ENCODE assay signal across 14 cellular contexts in genomic region chr2:85862426-85862825, GRCh38. TPM values are rescaled to one million over a fixed set of nuclear protein-coding genes. Genes with fewer than 3 reads are reported as not detected.
DNase-seq lines count a peak whose midpoint lies in the region; ATAC-seq, FAIRE-seq and TF ChIP-seq lines count a peak whose summit lies in the region.
"Had no signal": no experiment of that assay in that cellular context is flagged by ENCODE, and none has a peak within 500 bp of the region (broad histone marks: within the 10 kb centered on the region; RNA-seq: fewer than 3 reads in every experiment).

No MANE protein-coding gene starts in this region.

- no peak overlapping the region for H3K27ac Mint-ChIP-seq in activated T-helper 1 cell treated with anti-CD3 and anti-CD28 coated beads, Interleukin-12 subunit alpha, Interleukin-12 subunit beta, Interleukin-2, Interleukin-4 antibody, amounts not matched to agents 30 ng/mL and 10 ng/mL and 1 ng/mL, durations not matched to agents 14 hours and 24 hours and 36 hours
- H3K27ac Mint-ChIP-seq in stimulated activated effector memory CD8-positive, alpha-beta T cell treated with anti-CD3 and anti-CD28 coated beads, Interleukin-12 subunit alpha, Interleukin-12 subunit beta, amount 100 ng/mL, for 72 hours, result no peak overlapping the region

- no peak for FAIRE-seq in K562 (lab: Jason Lieb, UNC)

- TF ChIP-seq CTCF in K562 (IDR thresholded peaks at IDR 0.05 in 2 of 3, conservative IDR thresholded peaks at IDR 0.05 in 1 of 3; ENCODE audit: insufficient read depth in 2 of 3, low read depth in 1 of 3, low read length in 3 of 3), result no peak

- no peak overlapping the region for H4K8ac ChIP-seq in mesendoderm (ENCODE audit: low read depth, low read length)

- H3K36me3 Mint-ChIP-seq in activated T-helper 1 cell treated with anti-CD3 and anti-CD28 coated beads, Interleukin-12 subunit alpha, Interleukin-12 subunit beta, Interleukin-2, Interleukin-4 antibody, amounts not matched to agents 30 ng/mL and 10 ng/mL and 1 ng/mL, durations not matched to agents 14 hours and 24 hours and 36 hours (ENCODE audit: low read depth), result peaks cover 41% of the 10 kb centered on the region
- H3K36me3 Mint-ChIP-seq in stimulated activated effector memory CD8-positive, alpha-beta T cell treated with anti-CD3 and anti-CD28 coated beads, Interleukin-12 subunit alpha, Interleukin-12 subunit beta, amount 100 ng/mL, for 72 hours, result peaks cover 31% of the 10 kb centered on the region

- H3K36me3 ChIP-seq in K562 (ENCODE audit: control insufficient read depth, insufficient read depth, low read length) (peaks cover 3% of the 10 kb centered on the region; the same call in 2 of the 3 replicates), mesendoderm (ENCODE audit: control insufficient read depth, insufficient read depth, low read length) (no peaks in the 10 kb centered on the region)
- H3K36me3 ChIP-seq: ovary had no signal

- no peaks in the 10 kb centered on the region for H3K79me1 ChIP-seq in mesendoderm (ENCODE audit: low read length)

- no peak overlapping the region for H2AK5ac ChIP-seq in mesendoderm (ENCODE audit: low read length)

- no peak overlapping the region for H2AFZ ChIP-seq in K562 (ENCODE audit: low read depth, low read length)

- CTCF ChIA-PET in K562 (lab: Yijun Ruan, JAX; ENCODE audit: low intra/inter-chr PET ratio), result no interaction called here

- WGBS in K562 (ENCODE audit: insufficient coverage, low coverage, missing lambda C conversion rate), result 42% methylated on average over 5 of the region's 5 CpGs
- no CpG with 5 or more reads among the region's 5 CpGs for WGBS in mesendoderm (ENCODE audit: extremely low coverage, insufficient coverage, low lambda C conversion rate)

- no peaks in the 10 kb centered on the region for H3K27me3 Mint-ChIP-seq in activated T-helper 1 cell treated with anti-CD3 and anti-CD28 coated beads, Interleukin-12 subunit alpha, Interleukin-12 subunit beta, Interleukin-2, Interleukin-4 antibody, amounts not matched to agents 30 ng/mL and 10 ng/mL and 1 ng/mL, durations not matched to agents 14 hours and 24 hours and 36 hours (ENCODE audit: insufficient read depth)

- no peak overlapping the region for H3K4me3 Mint-ChIP-seq in activated T-helper 1 cell treated with anti-CD3 and anti-CD28 coated beads, Interleukin-12 subunit alpha, Interleukin-12 subunit beta, Interleukin-2, Interleukin-4 antibody, amounts not matched to agents 30 ng/mL and 10 ng/mL and 1 ng/mL, durations not matched to agents 14 hours and 24 hours and 36 hours
- H3K4me3 Mint-ChIP-seq in stimulated activated effector memory CD8-positive, alpha-beta T cell treated with anti-CD3 and anti-CD28 coated beads, Interleukin-12 subunit alpha, Interleukin-12 subunit beta, amount 100 ng/mL, for 72 hours, result peak overlapping the region; percentile 47

- H3K9me3 Mint-ChIP-seq in activated T-helper 1 cell treated with anti-CD3 and anti-CD28 coated beads, Interleukin-12 subunit alpha, Interleukin-12 subunit beta, Interleukin-2, Interleukin-4 antibody, amounts not matched to agents 30 ng/mL and 10 ng/mL and 1 ng/mL, durations not matched to agents 14 hours and 24 hours and 36 hours, result no peaks in the 10 kb centered on the region
- no peaks in the 10 kb centered on the region for H3K9me3 Mint-ChIP-seq in stimulated activated effector memory CD8-positive, alpha-beta T cell treated with anti-CD3 and anti-CD28 coated beads, Interleukin-12 subunit alpha, Interleukin-12 subunit beta, amount 100 ng/mL, for 72 hours

- in situ Hi-C loops in K562 (cut with MboI), result no loop called here

- no peak for TF ChIP-seq EP300 in K562 (IDR thresholded peaks at IDR 0.05; ENCODE audit: low read length)

- H2BK5ac ChIP-seq in mesendoderm (ENCODE audit: low read length), result no peak overlapping the region

- H3K9ac ChIP-seq in K562 (ENCODE audit: insufficient read depth in 1 of 2, low read depth in 2 of 2, low read length in 2 of 2) (no peak overlapping the region), mesendoderm (ENCODE audit: low read length) (no peak overlapping the region)

- no peak for TF ChIP-seq POLR2A in K562 (conservative IDR thresholded peaks at IDR 0.05)

- POLR2A ChIA-PET in K562 (lab: Yijun Ruan, JAX), result no interaction called here

- no peak overlapping the region for H4K5ac ChIP-seq in mesendoderm (ENCODE audit: low read length)

- H3K4ac ChIP-seq in mesendoderm (ENCODE audit: low read depth, low read length), result no peak overlapping the region

- peaks cover 70% of the 10 kb centered on the region for H3K4me1 Mint-ChIP-seq in activated T-helper 1 cell treated with anti-CD3 and anti-CD28 coated beads, Interleukin-12 subunit alpha, Interleukin-12 subunit beta, Interleukin-2, Interleukin-4 antibody, amounts not matched to agents 30 ng/mL and 10 ng/mL and 1 ng/mL, durations not matched to agents 14 hours and 24 hours and 36 hours (ENCODE audit: low read depth)
- peaks cover 72% of the 10 kb centered on the region for H3K4me1 Mint-ChIP-seq in stimulated activated effector memory CD8-positive, alpha-beta T cell treated with anti-CD3 and anti-CD28 coated beads, Interleukin-12 subunit alpha, Interleukin-12 subunit beta, amount 100 ng/mL, for 72 hours

- no peaks in the 10 kb centered on the region for H3K9me1 ChIP-seq in K562 (ENCODE audit: control insufficient read depth, insufficient read depth, low read length)

- H3K27ac ChIP-seq in K562 (ENCODE audit: extremely low read depth, low read depth, low read length) (no peak overlapping the region), mesendoderm (ENCODE audit: low read depth, low read length) (no peak overlapping the region)
- H3K27ac ChIP-seq: coronary artery, ovary had no signal

- BruUV-seq in K562 (replicated peaks; lab: Mats Ljungman, UMichigan), result no TSS peak

- H3K4me2 ChIP-seq in K562 (ENCODE audit: insufficient read depth, low read length), result no peak overlapping the region
- no peak overlapping the region for H3K4me2 ChIP-seq in mesendoderm (ENCODE audit: low read length)

- intact Hi-C loops in activated T-helper 1 cell treated with anti-CD3 and anti-CD28 coated beads, Interleukin-12 subunit alpha, Interleukin-12 subunit beta, Interleukin-2, Interleukin-4 antibody, amounts not matched to agents 30 ng/mL and 10 ng/mL and 1 ng/mL, durations not matched to agents 14 hours and 24 hours and 36 hours (cut with micrococcal nuclease), result no loop called here
- intact Hi-C loops in K562 (cut with micrococcal nuclease), result no loop called here

- H3K23ac ChIP-seq in mesendoderm (ENCODE audit: low read length), result no peak overlapping the region

- H3K4me1 ChIP-seq in K562 (replicated peaks in 1 of 2; ENCODE audit: control insufficient read depth in 2 of 2, insufficient read depth in 2 of 2, low read length in 2 of 2) (peaks cover 0 to 7% of the 10 kb centered on the region in 2 experiments; a peak in 2 of 5 replicates), mesendoderm (ENCODE audit: control insufficient read depth, low read depth, low read length) (no peaks in the 10 kb centered on the region)

- no peak overlapping the region for H2BK15ac ChIP-seq in mesendoderm (replicated peaks; ENCODE audit: low read depth)

- ATAC-seq in K562 (no peak), GM21381 (IDR thresholded peaks at IDR 0.05; ENCODE audit: unreplicated experiment) (no peak)
- peak; percentile 71 for ATAC-seq in stimulated activated effector memory CD8-positive, alpha-beta T cell treated with anti-CD3 and anti-CD28 coated beads, Interleukin-12 subunit alpha, Interleukin-12 subunit beta, amount 100 ng/mL, for 72 hours

- no peaks in the 10 kb centered on the region for H4K20me1 ChIP-seq in K562 (replicated peaks; ENCODE audit: control insufficient read depth, insufficient read depth, low read length)

- H3K79me2 ChIP-seq in K562 (ENCODE audit: control insufficient read depth, insufficient read depth, low read length) (no peaks in the 10 kb centered on the region), mesendoderm (ENCODE audit: control insufficient read depth, insufficient read depth, low read length) (no peaks in the 10 kb centered on the region)

- DNase-seq in activated T-helper 1 cell treated with Interleukin-2 at 50 U/mL for 16 hours (ENCODE audit: low read depth) (peak; percentile 24), K562 (ENCODE audit: extremely low read depth in 1 of 4, low spot score in 3 of 4) (no peak), mesendoderm (no peak), 8988T (no peak)
- no peak for DNase-seq in activated T-helper 1 cell treated with anti-CD3 and anti-CD28 coated beads, Interleukin-12 subunit alpha, Interleukin-12 subunit beta, Interleukin-2, Interleukin-4 antibody, amounts not matched to agents 30 ng/mL and 10 ng/mL and 1 ng/mL, durations not matched to agents 14 hours and 24 hours and 36 hours (ENCODE audit: low spot score)
- peak; percentile 36 for DNase-seq in activated CD4-positive, alpha-beta T cell treated with anti-CD3 and anti-CD28 coated beads, Interleukin-2, amount 50 U/mL, for 1 hour
- peak in 1 of 2 donors; percentile 28 for DNase-seq in stimulated activated effector memory CD8-positive, alpha-beta T cell treated with anti-CD3 and anti-CD28 coated beads, Interleukin-12 subunit alpha, Interleukin-12 subunit beta, amount 100 ng/mL, for 72 hours (ENCODE audit: low spot score in 2 of 2)
- DNase-seq: mammary epithelial cell, NCI-H2029, NCI-H774, ovary, SIG-M5 had no signal

- no peak for TF ChIP-seq RAD21 in K562 (CRISPR knock-in tag; conservative IDR thresholded peaks at IDR 0.05 in 1 of 2, IDR thresholded peaks at IDR 0.05 in 1 of 2)

- no peak overlapping the region for H3K4me3 ChIP-seq in K562
- H3K4me3 ChIP-seq in mesendoderm (ENCODE audit: low read length), result no peak overlapping the region
- H3K4me3 ChIP-seq: coronary artery, ovary had no signal

- no peak overlapping the region for H2BK120ac ChIP-seq in mesendoderm (ENCODE audit: low read depth, low read length)

- H3K56ac ChIP-seq in mesendoderm (ENCODE audit: low read length), result no peak overlapping the region

- H3K9me3 ChIP-seq in K562 (replicated peaks; ENCODE audit: control insufficient read depth, insufficient read depth, low read depth, low read length), result no peaks in the 10 kb centered on the region
- H3K9me3 ChIP-seq: ovary had no signal

- no peak overlapping the region for H3K18ac ChIP-seq in mesendoderm (ENCODE audit: low read length)

- H3K27me3 ChIP-seq in K562 (ENCODE audit: control insufficient read depth in 2 of 2, insufficient read depth in 2 of 2, low read length in 2 of 2), result no peaks in the 10 kb centered on the region
- no peaks in the 10 kb centered on the region for H3K27me3 ChIP-seq in mesendoderm (ENCODE audit: insufficient read depth, low read length, poor library complexity)
- H3K27me3 ChIP-seq: ovary had no signal

RNA-seq across cellular contexts. Expression of gene ST3GAL5, which starts 26.4 kb away (rescaled TPM):
- 17.4 and 18.9 TPM in 2 replicates for total RNA-seq in activated T-helper 1 cell treated with anti-CD3 and anti-CD28 coated beads, Interleukin-12 subunit alpha, Interleukin-12 subunit beta, Interleukin-2, Interleukin-4 antibody, amounts not matched to agents 30 ng/mL and 10 ng/mL and 1 ng/mL, durations not matched to agents 14 hours and 24 hours and 36 hours
- total RNA-seq in K562 (2011; cell fraction: chromatin; rRNA removed; ENCODE audit: low replicate concordance), result 39.5 and 67.1 TPM in 2 replicates
- 22.7 and 28.6 TPM in 2 replicates for total RNA-seq in K562 (2011; cell fraction: nucleolus; rRNA removed)
- total RNA-seq in K562 (2011; cell fraction: nucleoplasm; rRNA removed), result 36.4 and 54.3 TPM in 2 replicates
- total RNA-seq in K562 (2014; rRNA removed), result 4.1 and 6.3 TPM in 2 replicates
- 4.4 and 4.9 TPM in 2 replicates for total RNA-seq in K562 (2014; rRNA removed; fragmentation: Illumina TruSeq; extraction: Trizol)
- total RNA-seq in K562 (2015; rRNA removed; fragmentation: Illumina TruSeq; extraction: Trizol), result 2.9 and 3.6 TPM in 2 replicates
- 4.0 and 4.2 TPM in 2 replicates for total RNA-seq in K562 (2021)
- 7.9 and 10.0 TPM in 2 replicates for polyA plus RNA-seq in K562 (2011; rRNA removed)
- polyA plus RNA-seq in K562 (2011; cell fraction: cytosol; rRNA removed), result 2.8 and 4.2 TPM in 2 replicates
- 7.7 and 8.6 TPM in 2 replicates for polyA plus RNA-seq in K562 (2011; cell fraction: nucleus; rRNA removed)
- 2.7 and 8.7 TPM in 2 replicates for polyA plus RNA-seq in K562 (2012)
- polyA plus RNA-seq in K562 (2014; fragmentation: Illumina TruSeq; extraction: Trizol), result 3.5 and 4.1 TPM in 2 replicates
- 1 to 10 TPM; 1.6 to 1.8 TPM for polyA plus RNA-seq in K562 (2014; fragmentation: Nextera tagmentation; extraction: Ambion mirVana)
- 3.1 and 4.4 TPM in 2 replicates for polyA plus RNA-seq in K562 (2014; rRNA removed)
- polyA minus RNA-seq in K562 (2011; rRNA and poly(A)+ RNA removed), result 11.3 and 14.3 TPM in 2 replicates
- 2.3 and 3.1 TPM in 2 replicates for polyA minus RNA-seq in K562 (2011; cell fraction: cytosol; rRNA and poly(A)+ RNA removed)
- 6.5 and 12.1 TPM in 2 replicates for polyA minus RNA-seq in K562 (2011; cell fraction: nucleus; rRNA and poly(A)+ RNA removed)
- 1.3 TPM for polyA plus RNA-seq in mesendoderm (2013, experiment 1 of 2)
- polyA plus RNA-seq in mesendoderm (2013, experiment 2 of 2), result 0.92 TPM

Comparison
In these comparisons a context has a peak if more than half of its experiments do, and no peak if none do; other contexts are left out.
1. DNase-seq: peak in activated T-helper 1 cell treated with Interleukin-2 at 50 U/mL for 16 hours (single experiment) and activated CD4-positive, alpha-beta T cell treated with anti-CD3 and anti-CD28 coated beads, Interleukin-2, amount 50 U/mL, for 1 hour (single experiment); none in activated T-helper 1 cell treated with anti-CD3 and anti-CD28 coated beads, Interleukin-12 subunit alpha, Interleukin-12 subunit beta, Interleukin-2, Interleukin-4 antibody, amounts not matched to agents 30 ng/mL and 10 ng/mL and 1 ng/mL, durations not matched to agents 14 hours and 24 hours and 36 hours (single experiment), K562 (0 of 4), mesendoderm (single experiment) and 8988T (single experiment).